Comparison of ENCODE assay signal across 18 cellular contexts in genomic region chr18:39485696-39486095, GRCh38.
DNase-seq lines count a peak whose midpoint lies in the region; ATAC-seq and TF ChIP-seq lines count a peak whose summit lies in the region.
"Had no signal": no experiment of that assay in that cellular context is flagged by ENCODE, and none has a peak within 500 bp of the region (broad histone marks: within the 10 kb centered on the region; RNA-seq: fewer than 3 reads in every experiment).

No MANE protein-coding gene starts in this region.

- no peak for TF ChIP-seq CTCF in cardiac fibroblast (IDR thresholded peaks at IDR 0.05; ENCODE audit: low read depth, low read length)
- no peak for TF ChIP-seq CTCF in gastroesophageal sphincter (IDR thresholded peaks at IDR 0.05)
- no peak for TF ChIP-seq CTCF in heart left ventricle (IDR thresholded peaks at IDR 0.05)

- H3K27ac ChIP-seq in mesendoderm (ENCODE audit: low read depth, low read length) (no peak overlapping the region), gastroesophageal sphincter (no peak overlapping the region), heart left ventricle (no peak overlapping the region)
- H3K27ac ChIP-seq: BLaER1 treated with 17β-estradiol and CSF1 and Interleukin-3, amounts not matched to agents 10 nM and 100 nM; HL-60; SJCRH30 had no signal

- no peaks in the 10 kb centered on the region for H3K79me1 ChIP-seq in mesendoderm (ENCODE audit: low read length)

- H3K4me3 ChIP-seq in cardiac fibroblast (replicated peaks in 1 of 2; ENCODE audit: low read depth in 2 of 2, low read length in 2 of 2): no peak overlapping the region
- no peak overlapping the region for H3K4me3 ChIP-seq in mesendoderm (ENCODE audit: low read length)
- H3K4me3 ChIP-seq in gastroesophageal sphincter: no peak overlapping the region
- no peak overlapping the region for H3K4me3 ChIP-seq in heart left ventricle
- H3K4me3 ChIP-seq: BLaER1 treated with 17β-estradiol and CSF1 and Interleukin-3, amounts not matched to agents 10 nM and 100 nM; SJCRH30 had no signal

- H3K23ac ChIP-seq in mesendoderm (ENCODE audit: low read length): no peak overlapping the region

- intact Hi-C loops in heart left ventricle (cut with DNase I): no loop called here

- no peak overlapping the region for H2BK120ac ChIP-seq in mesendoderm (ENCODE audit: low read depth, low read length)

- H3K9me3 ChIP-seq in gastroesophageal sphincter (no peaks in the 10 kb centered on the region), heart left ventricle (peaks cover 0 to 2% (median 0%) of the 10 kb centered on the region in 12 donors)
- H3K9me3 ChIP-seq: BLaER1 treated with 17β-estradiol and CSF1 and Interleukin-3, amounts not matched to agents 10 nM and 100 nM; SJCRH30 had no signal

- H2BK15ac ChIP-seq in mesendoderm (replicated peaks; ENCODE audit: low read depth): no peak overlapping the region

- H2AK5ac ChIP-seq in mesendoderm (ENCODE audit: low read length): no peak overlapping the region

- no peak overlapping the region for H3K9ac ChIP-seq in mesendoderm (ENCODE audit: low read length)
- H3K9ac ChIP-seq: BLaER1 treated with 17β-estradiol and CSF1 and Interleukin-3, amounts not matched to agents 10 nM and 100 nM had no signal

- H4K8ac ChIP-seq in mesendoderm (ENCODE audit: low read depth, low read length): no peak overlapping the region

- H3K4me2 ChIP-seq in mesendoderm (ENCODE audit: low read length): no peak overlapping the region
- H3K4me2 ChIP-seq: BLaER1 treated with 17β-estradiol and CSF1 and Interleukin-3, amounts not matched to agents 10 nM and 100 nM had no signal

- no peak for TF ChIP-seq EP300 in gastroesophageal sphincter (IDR thresholded peaks at IDR 0.05)

- H4K5ac ChIP-seq in mesendoderm (ENCODE audit: low read length): no peak overlapping the region

- no peak overlapping the region for H3K56ac ChIP-seq in mesendoderm (ENCODE audit: low read length)

- TF ChIP-seq POLR2A in gastroesophageal sphincter (IDR thresholded peaks at IDR 0.05) (no peak), heart left ventricle (IDR thresholded peaks at IDR 0.05) (no peak)

- H3K79me2 ChIP-seq in mesendoderm (ENCODE audit: control insufficient read depth, insufficient read depth, low read length): no peaks in the 10 kb centered on the region

- H3K27me3 ChIP-seq in mesendoderm (ENCODE audit: insufficient read depth, low read length, poor library complexity) (no peaks in the 10 kb centered on the region), gastroesophageal sphincter (no peaks in the 10 kb centered on the region), heart left ventricle (no peaks in the 10 kb centered on the region)
- H3K27me3 ChIP-seq: BLaER1 treated with 17β-estradiol and CSF1 and Interleukin-3, amounts not matched to agents 10 nM and 100 nM; SJCRH30 had no signal

- no peak overlapping the region for H2BK5ac ChIP-seq in mesendoderm (ENCODE audit: low read length)

- H3K4me1 ChIP-seq in mesendoderm (ENCODE audit: control insufficient read depth, low read depth, low read length) (no peaks in the 10 kb centered on the region), gastroesophageal sphincter (no peaks in the 10 kb centered on the region), heart left ventricle (no peaks in the 10 kb centered on the region)
- H3K4me1 ChIP-seq: BLaER1 treated with 17β-estradiol and CSF1 and Interleukin-3, amounts not matched to agents 10 nM and 100 nM had no signal

- no peak overlapping the region for H3K18ac ChIP-seq in mesendoderm (ENCODE audit: low read length)

- H3K36me3 ChIP-seq in mesendoderm (ENCODE audit: control insufficient read depth, insufficient read depth, low read length) (no peaks in the 10 kb centered on the region), gastroesophageal sphincter (no peaks in the 10 kb centered on the region), heart left ventricle (no peaks in the 10 kb centered on the region)
- H3K36me3 ChIP-seq: BLaER1 treated with 17β-estradiol and CSF1 and Interleukin-3, amounts not matched to agents 10 nM and 100 nM; SJCRH30 had no signal

- WGBS in mesendoderm (ENCODE audit: extremely low coverage, insufficient coverage, low lambda C conversion rate): no CpG with 5 or more reads among the region's 1 CpG
- WGBS in gastroesophageal sphincter (ENCODE audit: low coverage in 1 of 2), 2 donors: 20% methylated on average over 1 of the region's 1 CpG; no CpG with 5 or more reads in 1 of the 2 donors
- WGBS in heart left ventricle, 4 donors: 0 to 65% (median 21%) methylated on average over 1 of the region's 1 CpG

- DNase-seq in AG20443 (ENCODE audit: low spot score) (peak; percentile 44), NCI-H226 (peak; percentile 29), cardiac fibroblast (ENCODE audit: low read depth in 2 of 2) (peak; percentile 1 to 48), mesendoderm (no peak), NCI-H526 (lab: John Stamatoyannopoulos, UW) (no peak), heart left ventricle (no peak)
- DNase-seq: 8988T; CD8-positive, alpha-beta memory T cell; MV-4-11; NCI-H1417; NCI-H187 treated with DMSO at 0.1 percent for 48 hours; NCI-H446 treated with DMSO at 0.1 percent for 48 hours; NCI-H774; SJCRH30 had no signal

- peak overlapping the region; percentile 16 for H3K4ac ChIP-seq in mesendoderm (ENCODE audit: low read depth, low read length)

- ATAC-seq in gastroesophageal sphincter (no peak), HG03457 (IDR thresholded peaks at IDR 0.05; ENCODE audit: unreplicated experiment) (no peak), heart left ventricle (no peak)

Comparison
In these comparisons a context has a peak if more than half of its experiments do, and no peak if none do; other contexts are left out.
1. DNase-seq: peak in AG20443 (single experiment), NCI-H226 (single experiment) and cardiac fibroblast (2 of 2); none in mesendoderm (single experiment), NCI-H526 (0 of 2) and heart left ventricle (0 of 5).